In genomic region chr2:182078988-182079602, GRCh38 we compare ENCODE assay signal across 18 cellular contexts.
DNase-seq lines count a peak whose midpoint lies in the region; ATAC-seq, FAIRE-seq and TF ChIP-seq lines count a peak whose summit lies in the region.
"Had no signal": no experiment of that assay in that cellular context is flagged by ENCODE, and none has a peak within 500 bp of the region (broad histone marks: within the 10 kb centered on the region; RNA-seq: fewer than 3 reads in every experiment).

No MANE protein-coding gene starts in this region.

- FAIRE-seq in RCC 7860 (lab: Jason Lieb, UNC): no peak
- FAIRE-seq: GM12891 had no signal

- TF ChIP-seq CTCF in hepatocyte (IDR thresholded peaks at IDR 0.05; ENCODE audit: poor library complexity): no peak

- no peaks in the 10 kb centered on the region for H3K9me2 ChIP-seq in hepatocyte (replicated peaks; ENCODE audit: insufficient read depth)

- WGBS in hepatocyte (ENCODE audit: low lambda C conversion rate, missing lambda C conversion rate): 36% methylated on average over 3 of the region's 3 CpGs

- no peaks in the 10 kb centered on the region for H3K27me3 ChIP-seq in hepatocyte

- H3K36me3 ChIP-seq in hepatocyte (replicated peaks; ENCODE audit: insufficient read depth, low read depth): no peaks in the 10 kb centered on the region

- H2AFZ ChIP-seq in hepatocyte: no peak overlapping the region
- H2AFZ ChIP-seq: GM23248 had no signal

- ATAC-seq in HG02938 (IDR thresholded peaks at IDR 0.05; ENCODE audit: unreplicated experiment): no peak
- ATAC-seq: CD8-positive, alpha-beta T cell; SK-N-SH treated with all-trans-retinoic acid at 6 μM for 48 hours had no signal

- no peaks in the 10 kb centered on the region for H3K9me3 ChIP-seq in hepatocyte (ENCODE audit: low read depth)

- peak overlapping the region; percentile 48 for H3K27ac ChIP-seq in hepatocyte
- H3K27ac ChIP-seq: GM23248 had no signal

- H3K4me1 ChIP-seq in hepatocyte (ENCODE audit: insufficient read depth): peaks cover 29% of the 10 kb centered on the region

- no peak overlapping the region for H3K4me2 ChIP-seq in hepatocyte

- H3K79me2 ChIP-seq in hepatocyte: no peaks in the 10 kb centered on the region

- H4K20me1 ChIP-seq in hepatocyte (ENCODE audit: insufficient read depth, poor library complexity, severe bottlenecking): no peaks in the 10 kb centered on the region

- H3K4me3 ChIP-seq in hepatocyte: no peak overlapping the region
- H3K4me3 ChIP-seq: GM23248 had no signal

- peak; percentile 87 for DNase-seq in NCI-H1105 treated with DMSO at 0.1 percent for 48 hours (lab: John Stamatoyannopoulos, UW)
- no peak for DNase-seq in NCI-H1105 (lab: John Stamatoyannopoulos, UW)
- peak; percentile 84 for DNase-seq in DMS153 treated with DMSO at 0.1 percent for 48 hours (lab: John Stamatoyannopoulos, UW; ENCODE audit: unreplicated experiment)
- DNase-seq in NCI-H69 (lab: John Stamatoyannopoulos, UW): peak; percentile 17
- DNase-seq in hepatocyte (ENCODE audit: low spot score): no peak
- DNase-seq in RCC 7860 (ENCODE audit: low spot score): no peak
- DNase-seq in occipital lobe (lab: John Stamatoyannopoulos, UW): no peak
- DNase-seq: CD8-positive, alpha-beta T cell; GDM1; GM23248; HCEC 1CT; NCI-H187 treated with DMSO at 0.1 percent for 48 hours; NCI-H345; SHP77 treated with DMSO at 0.1 percent for 48 hours; T-helper 1 cell had no signal

Comparison
In these comparisons a context has a peak if more than half of its experiments do, and no peak if none do; other contexts are left out.
1. DNase-seq: peak in NCI-H1105 treated with DMSO at 0.1 percent for 48 hours (single experiment), DMS153 treated with DMSO at 0.1 percent for 48 hours (single experiment) and NCI-H69 (single experiment); none in NCI-H1105 (single experiment), hepatocyte (single experiment), RCC 7860 (single experiment) and occipital lobe (single experiment).